Comparison of ENCODE assay signal across 9 cellular contexts in genomic region chr5:169302491-169303118, GRCh38. TPM values are rescaled to one million over a fixed set of nuclear protein-coding genes. Genes with fewer than 3 reads are reported as not detected.
DNase-seq lines count a peak whose midpoint lies in the region; ATAC-seq, FAIRE-seq and TF ChIP-seq lines count a peak whose summit lies in the region.
"Had no signal": no experiment of that assay in that cellular context is flagged by ENCODE, and none has a peak within 500 bp of the region (broad histone marks: within the 10 kb centered on the region; RNA-seq: fewer than 3 reads in every experiment).

No MANE protein-coding gene starts in this region.

- peak; percentile 79 to 81 for TF ChIP-seq RAD21 in A549 (conservative IDR thresholded peaks at IDR 0.05 in 1 of 2, IDR thresholded peaks at IDR 0.05 in 1 of 2)

- H3K9me3 Mint-ChIP-seq in WTC11: no peaks in the 10 kb centered on the region
- H3K9me3 Mint-ChIP-seq: stimulated activated naive CD8-positive, alpha-beta T cell treated with anti-CD3 and anti-CD28 coated beads, Interleukin-15, Interleukin-2, amounts not matched to agents 100 ng/mL and 50 ng/mL, for 24 hours had no signal

- no peak for FAIRE-seq in A549 (lab: Jason Lieb, UNC)

- peaks cover 38% of the 10 kb centered on the region for H3K4me1 ChIP-seq in A549

- H3K4me2 ChIP-seq in A549: peak overlapping the region; percentile 88

- CTCF ChIA-PET in A549 (lab: Yijun Ruan, JAX) (interaction anchor here (0.6 to 5.7 kb wide), 48 partner anchors 10 to 853 kb away, joined by 3 to 53 read pairs (median 4); no protein-coding TSS in a partner anchor), WTC11 (lab: Charles Lee) (interaction anchor here (0.6 to 4.1 kb wide), 13 partner anchors 14 to 318 kb away, joined by 3 to 28 read pairs (median 3); no protein-coding TSS in a partner anchor)

- H3K9me3 ChIP-seq in A549: no peaks in the 10 kb centered on the region

- H3K4me1 Mint-ChIP-seq in WTC11: peaks cover 21% of the 10 kb centered on the region

- POLR2A ChIA-PET in A549 (lab: Yijun Ruan, JAX) (interaction anchor here (3.0 kb wide), 1 partner anchor 48 kb away, joined by 21 read pairs; no protein-coding TSS in a partner anchor), WTC11 (lab: Charles Lee) (no interaction called here)

- TF ChIP-seq EP300 in A549 (IDR thresholded peaks at IDR 0.05): no peak

- peaks cover 47% of the 10 kb centered on the region for H3K27me3 Mint-ChIP-seq in WTC11 (ENCODE audit: low read depth)

- H3K27ac ChIP-seq in A549: peak overlapping the region; percentile 14 to 99; a peak in 4 of 6 replicates

- 22% methylated on average over 17 of the region's 17 CpGs for WGBS in A549 (ENCODE audit: missing lambda C conversion rate)

- ATAC-seq in A549 (peak in 1 of 2 experiments; percentile 54; a peak in 3 of 6 replicates), HG02763 (IDR thresholded peaks at IDR 0.05; ENCODE audit: unreplicated experiment) (peak; percentile 59), WTC11 (peak; percentile 34)

- TF ChIP-seq POLR2A in A549 (IDR thresholded peaks at IDR 0.05; ENCODE audit: low read length): no peak

- H3K4me3 ChIP-seq in A549 (no peak overlapping the region), GM12865 (ENCODE audit: low read depth, low read length) (no peak overlapping the region)

- H3K36me3 Mint-ChIP-seq in WTC11: no peaks in the 10 kb centered on the region

- DNase-seq in A549 (ENCODE audit: low read depth in 1 of 2, low spot score in 1 of 2) (peak; percentile 81 to 88), GM12865 (ENCODE audit: low read depth) (peak; percentile 80), NCI-H2107 treated with DMSO at 0.1 percent for 48 hours (lab: John Stamatoyannopoulos, UW; ENCODE audit: unreplicated experiment) (peak; percentile 0), WTC11 (ENCODE audit: low spot score) (peak; percentile 81), lung microvascular endothelial cell (ENCODE audit: low read depth in 2 of 2) (peak; percentile 81 to 87)
- peak; percentile 12 for DNase-seq in effector CD4-positive, alpha-beta T cell
- DNase-seq in stimulated activated CD8-positive, alpha-beta memory T cell treated with anti-CD3 and anti-CD28 coated beads, Interleukin-15, amount 100 ng/mL, for 48 hours (ENCODE audit: low read depth in 2 of 2): peak; percentile 10 to 21

- H3K27ac Mint-ChIP-seq in WTC11: no peak overlapping the region
- H3K27ac Mint-ChIP-seq: stimulated activated naive CD8-positive, alpha-beta T cell treated with anti-CD3 and anti-CD28 coated beads, Interleukin-15, Interleukin-2, amounts not matched to agents 100 ng/mL and 50 ng/mL, for 24 hours had no signal

- peak overlapping the region; percentile 83 for H3K4me3 Mint-ChIP-seq in WTC11
- H3K4me3 Mint-ChIP-seq: stimulated activated naive CD8-positive, alpha-beta T cell treated with anti-CD3 and anti-CD28 coated beads, Interleukin-15, Interleukin-2, amounts not matched to agents 100 ng/mL and 50 ng/mL, for 24 hours had no signal

- TF ChIP-seq CTCF in A549 (IDR thresholded peaks at IDR 0.05): peak; percentile 90
- peak; percentile 86 for TF ChIP-seq CTCF in GM12865 (IDR thresholded peaks at IDR 0.05; ENCODE audit: insufficient read depth, low read depth, low read length, missing control alignments)
- TF ChIP-seq CTCF in WTC11 (IDR thresholded peaks at IDR 0.05): peak; percentile 79

TF ChIP-seq in A549, 52 proteins besides CTCF, POLR2A, EP300 and RAD21:
- peak; percentile 88 for TF ChIP-seq SMC3 (IDR thresholded peaks at IDR 0.05)
- TF ChIP-seq CEBPB (IDR thresholded peaks at IDR 0.05): peak; percentile 58 to 78; a peak in 3 of 4 replicates
- no peak for TF ChIP-seq KDM5A (IDR thresholded peaks at IDR 0.05)

TF ChIP-seq in WTC11, 78 proteins besides CTCF, POLR2A, EP300 and RAD21 (continues in another document):
- TF ChIP-seq FOXP4 (CRISPR knock-in tag; IDR thresholded peaks at IDR 0.05): no peak
- TF ChIP-seq OVOL2 (CRISPR knock-in tag; IDR thresholded peaks at IDR 0.05; ENCODE audit: borderline replicate concordance): no peak
- TF ChIP-seq ZNF219 (CRISPR knock-in tag; IDR thresholded peaks at IDR 0.05; ENCODE audit: borderline replicate concordance): no peak
- no peak for TF ChIP-seq NR2C2 (CRISPR knock-in tag; IDR thresholded peaks at IDR 0.05)
- no peak for TF ChIP-seq GTF2I (CRISPR knock-in tag; conservative IDR thresholded peaks at IDR 0.05)
- no peak for TF ChIP-seq NFE2L1 (CRISPR knock-in tag; IDR thresholded peaks at IDR 0.05)
- TF ChIP-seq GABPB1 (CRISPR knock-in tag; IDR thresholded peaks at IDR 0.05): no peak
- TF ChIP-seq ZNF416 (CRISPR knock-in tag; IDR thresholded peaks at IDR 0.05): no peak
- TF ChIP-seq NFYB (CRISPR knock-in tag; conservative IDR thresholded peaks at IDR 0.05; ENCODE audit: low read depth): no peak
- no peak for TF ChIP-seq HMGXB4 (CRISPR knock-in tag; IDR thresholded peaks at IDR 0.05)
- TF ChIP-seq ZNF671 (CRISPR knock-in tag; IDR thresholded peaks at IDR 0.05): no peak
- TF ChIP-seq, protein P1, sequence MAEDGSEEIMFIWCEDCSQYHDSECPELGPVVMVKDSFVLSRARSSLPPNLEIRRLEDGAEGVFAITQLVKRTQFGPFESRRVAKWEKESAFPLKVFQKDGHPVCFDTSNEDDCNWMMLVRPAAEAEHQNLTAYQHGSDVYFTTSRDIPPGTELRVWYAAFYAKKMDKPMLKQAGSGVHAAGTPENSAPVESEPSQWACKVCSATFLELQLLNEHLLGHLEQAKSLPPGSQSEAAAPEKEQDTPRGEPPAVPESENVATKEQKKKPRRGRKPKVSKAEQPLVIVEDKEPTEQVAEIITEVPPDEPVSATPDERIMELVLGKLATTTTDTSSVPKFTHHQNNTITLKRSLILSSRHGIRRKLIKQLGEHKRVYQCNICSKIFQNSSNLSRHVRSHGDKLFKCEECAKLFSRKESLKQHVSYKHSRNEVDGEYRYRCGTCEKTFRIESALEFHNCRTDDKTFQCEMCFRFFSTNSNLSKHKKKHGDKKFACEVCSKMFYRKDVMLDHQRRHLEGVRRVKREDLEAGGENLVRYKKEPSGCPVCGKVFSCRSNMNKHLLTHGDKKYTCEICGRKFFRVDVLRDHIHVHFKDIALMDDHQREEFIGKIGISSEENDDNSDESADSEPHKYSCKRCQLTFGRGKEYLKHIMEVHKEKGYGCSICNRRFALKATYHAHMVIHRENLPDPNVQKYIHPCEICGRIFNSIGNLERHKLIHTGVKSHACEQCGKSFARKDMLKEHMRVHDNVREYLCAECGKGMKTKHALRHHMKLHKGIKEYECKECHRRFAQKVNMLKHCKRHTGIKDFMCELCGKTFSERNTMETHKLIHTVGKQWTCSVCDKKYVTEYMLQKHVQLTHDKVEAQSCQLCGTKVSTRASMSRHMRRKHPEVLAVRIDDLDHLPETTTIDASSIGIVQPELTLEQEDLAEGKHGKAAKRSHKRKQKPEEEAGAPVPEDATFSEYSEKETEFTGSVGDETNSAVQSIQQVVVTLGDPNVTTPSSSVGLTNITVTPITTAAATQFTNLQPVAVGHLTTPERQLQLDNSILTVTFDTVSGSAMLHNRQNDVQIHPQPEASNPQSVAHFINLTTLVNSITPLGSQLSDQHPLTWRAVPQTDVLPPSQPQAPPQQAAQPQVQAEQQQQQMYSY (CRISPR knock-in tag; IDR thresholded peaks at IDR 0.05): no peak

RNA-seq across cellular contexts. Expression of gene SLIT3, which starts 1.7 kb away (rescaled TPM):
- polyA plus RNA-seq in A549 (2011; rRNA removed) (12.7 and 22.7 TPM in 2 replicates), A549 (2017; fragmentation: RNase III; extraction: RNeasy Plus Mini Kit Qiagen cat#74134 plus additional on column Dnase treatment) (18.3 to 22.9 TPM (median 21.2 TPM) in 3 replicates)
- 42.0 and 46.9 TPM in 2 replicates for polyA plus RNA-seq in A549 (2012; cell fraction: cytosol; rRNA removed)
- polyA plus RNA-seq in A549 (2012; cell fraction: nucleus; rRNA removed): 77.7 and 91.2 TPM in 2 replicates
- 55.8 and 61.8 TPM in 2 replicates for polyA minus RNA-seq in A549 (2011; rRNA and poly(A)+ RNA removed)
- total RNA-seq in WTC11 (2021) (1.9 to 2.7 TPM (median 2.3 TPM) in 3 replicates), lung microvascular endothelial cell (under 0.01 TPM in 2 replicates)

Comparison
In these comparisons a context has a peak if more than half of its experiments do, and no peak if none do; other contexts are left out.
1. DNase-seq: peak in every context shown above with its lines; median percentile 84 in A549; 84 in lung microvascular endothelial cell; 81 in WTC11; 80 in GM12865; 16 in stimulated activated CD8-positive, alpha-beta memory T cell treated with anti-CD3 and anti-CD28 coated beads, Interleukin-15, amount 100 ng/mL, for 48 hours; 12 in effector CD4-positive, alpha-beta T cell; 0 in NCI-H2107 treated with DMSO at 0.1 percent for 48 hours.
2. Of the 8 proteins assayed by ChIP-seq in both WTC11 and A549: peak only in WTC11: none; only in A549: none; in both: CTCF; in neither: 7.